24 cellular contexts compared by ENCODE assay signal in genomic region chr7:776992-777520, GRCh38.
"Had no signal": no experiment of that assay in that cellular context is flagged by ENCODE, and none has a peak within 500 bp of the region (broad histone marks: within the 10 kb centered on the region; RNA-seq: fewer than 3 reads in every experiment).

No MANE protein-coding gene starts in this region.

- H3K4me3 ChIP-seq: body of pancreas, esophagus muscularis mucosa, gastrocnemius medialis, ovary, prostate gland, transverse colon, vagina had no signal

- DNase-seq: activated CD4-positive, alpha-beta memory T cell treated with anti-CD3 and anti-CD28 coated beads for 36 hours; activated CD4-positive, alpha-beta T cell treated with anti-CD3 and anti-CD28 coated beads for 48 hours; activated CD4-positive, CD25-positive, alpha-beta regulatory T cell; activated effector memory CD4-positive, alpha-beta T cell treated with Interleukin-2 at 50 U/mL for 16 hours; activated naive CD4-positive, alpha-beta T cell treated with anti-CD3 and anti-CD28 coated beads for 36 hours; activated naive CD8-positive, alpha-beta T cell treated with anti-CD3 and anti-CD28 coated beads, Interleukin-2, amount 10 ng/mL, durations not matched to agents 7 days and 5 days; activated T-cell treated with anti-CD3 and anti-CD28 coated beads, Interleukin-2, amount 50 U/mL, for 48 hours; amniotic stem cell; body of pancreas; central memory CD4-positive, alpha-beta T cell; effector memory CD8-positive, alpha-beta T cell; gastrocnemius medialis; hippocampal formation; left cardiac atrium; ovary; stimulated activated CD4-positive, alpha-beta T cell treated with anti-CD3 and anti-CD28 coated beads, Interleukin-2, amount 100 ng/mL, for 48 hours; stimulated activated CD8-positive, alpha-beta memory T cell treated with anti-CD3 and anti-CD28 coated beads, Interleukin-4, amount 100 ng/mL, for 48 hours; stimulated activated naive B cell treated with anti-CD40 and anti-IgM and Interleukin-4, amounts not matched to agents 10 μg/mL and 1 μg/mL and 100 μg/mL, for 72 hours; T1000; transverse colon had no signal

- H3K27ac Mint-ChIP-seq: activated CD4-positive, alpha-beta memory T cell treated with anti-CD3 and anti-CD28 coated beads for 36 hours; activated naive CD4-positive, alpha-beta T cell treated with anti-CD3 and anti-CD28 coated beads for 36 hours; activated naive CD8-positive, alpha-beta T cell treated with anti-CD3 and anti-CD28 coated beads, Interleukin-2, amount 10 ng/mL, durations not matched to agents 7 days and 5 days; effector memory CD8-positive, alpha-beta T cell; natural killer cell treated with Interleukin-12 subunit alpha and Interleukin-12 subunit beta and Interleukin-15 and Interleukin-18, amount 100 ng/mL, for 72 hours; stimulated activated naive B cell treated with anti-CD40 and anti-IgM and Interleukin-4, amounts not matched to agents 10 μg/mL and 1 μg/mL and 100 μg/mL, for 72 hours had no signal

- H3K4me3 Mint-ChIP-seq: activated CD4-positive, alpha-beta memory T cell treated with anti-CD3 and anti-CD28 coated beads for 36 hours; activated naive CD4-positive, alpha-beta T cell treated with anti-CD3 and anti-CD28 coated beads for 36 hours; activated naive CD8-positive, alpha-beta T cell treated with anti-CD3 and anti-CD28 coated beads, Interleukin-2, amount 10 ng/mL, durations not matched to agents 7 days and 5 days; effector memory CD8-positive, alpha-beta T cell; natural killer cell treated with Interleukin-12 subunit alpha and Interleukin-12 subunit beta and Interleukin-15 and Interleukin-18, amount 100 ng/mL, for 72 hours; stimulated activated naive B cell treated with anti-CD40 and anti-IgM and Interleukin-4, amounts not matched to agents 10 μg/mL and 1 μg/mL and 100 μg/mL, for 72 hours had no signal

- H3K9me3 Mint-ChIP-seq: activated CD4-positive, alpha-beta memory T cell treated with anti-CD3 and anti-CD28 coated beads for 36 hours; activated naive CD4-positive, alpha-beta T cell treated with anti-CD3 and anti-CD28 coated beads for 36 hours; activated naive CD8-positive, alpha-beta T cell treated with anti-CD3 and anti-CD28 coated beads, Interleukin-2, amount 10 ng/mL, durations not matched to agents 7 days and 5 days; effector memory CD8-positive, alpha-beta T cell; natural killer cell treated with Interleukin-12 subunit alpha and Interleukin-12 subunit beta and Interleukin-15 and Interleukin-18, amount 100 ng/mL, for 72 hours; stimulated activated naive B cell treated with anti-CD40 and anti-IgM and Interleukin-4, amounts not matched to agents 10 μg/mL and 1 μg/mL and 100 μg/mL, for 72 hours had no signal

- H3K36me3 ChIP-seq: ovary, prostate gland had no signal

- H3K4me1 Mint-ChIP-seq: activated naive CD8-positive, alpha-beta T cell treated with anti-CD3 and anti-CD28 coated beads, Interleukin-2, amount 10 ng/mL, durations not matched to agents 7 days and 5 days; stimulated activated naive B cell treated with anti-CD40 and anti-IgM and Interleukin-4, amounts not matched to agents 10 μg/mL and 1 μg/mL and 100 μg/mL, for 72 hours had no signal

- H3K27ac ChIP-seq: body of pancreas, esophagus muscularis mucosa, gastrocnemius medialis, ovary, prostate gland, transverse colon, vagina had no signal

- H3K27me3 Mint-ChIP-seq: activated CD4-positive, alpha-beta memory T cell treated with anti-CD3 and anti-CD28 coated beads for 36 hours; activated naive CD8-positive, alpha-beta T cell treated with anti-CD3 and anti-CD28 coated beads, Interleukin-2, amount 10 ng/mL, durations not matched to agents 7 days and 5 days; effector memory CD8-positive, alpha-beta T cell; natural killer cell treated with Interleukin-12 subunit alpha and Interleukin-12 subunit beta and Interleukin-15 and Interleukin-18, amount 100 ng/mL, for 72 hours; stimulated activated naive B cell treated with anti-CD40 and anti-IgM and Interleukin-4, amounts not matched to agents 10 μg/mL and 1 μg/mL and 100 μg/mL, for 72 hours had no signal

- H3K27me3 ChIP-seq: body of pancreas, esophagus muscularis mucosa, gastrocnemius medialis, ovary, transverse colon, vagina had no signal
